ENCODE assay signal across 13 cellular contexts in genomic region chr20:36924167-36925045, GRCh38. TPM values are rescaled to one million over a fixed set of nuclear protein-coding genes. Genes with fewer than 3 reads are reported as not detected.
DNase-seq lines count a peak whose midpoint lies in the region; ATAC-seq and TF ChIP-seq lines count a peak whose summit lies in the region.
"Had no signal": no experiment of that assay in that cellular context is flagged by ENCODE, and none has a peak within 500 bp of the region (broad histone marks: within the 10 kb centered on the region; RNA-seq: fewer than 3 reads in every experiment).

No MANE protein-coding gene starts in this region.

- peaks cover 22 to 76% (median 43%) of the 10 kb centered on the region in 4 donors for H3K4me1 Mint-ChIP-seq in CD4-positive, CD25-positive, alpha-beta regulatory T cell
- peaks cover 10% of the 10 kb centered on the region for H3K4me1 Mint-ChIP-seq in GM23338
- peaks cover 37% of the 10 kb centered on the region for H3K4me1 Mint-ChIP-seq in activated CD8-positive, alpha-beta T cell treated with anti-CD3 and anti-CD28 coated beads for 36 hours (ENCODE audit: low read depth)
- H3K4me1 Mint-ChIP-seq: brain had no signal

- peak in 1 of 2 experiments; percentile 10; a peak in 1 of 4 replicates for TF ChIP-seq CTCF in GM23338 (conservative IDR thresholded peaks at IDR 0.05; ENCODE audit: low read depth in 2 of 2)
- no peak for TF ChIP-seq CTCF in activated CD8-positive, alpha-beta T cell treated with anti-CD3 and anti-CD28 coated beads for 36 hours (IDR thresholded peaks at IDR 0.05)
- TF ChIP-seq CTCF in WERI-Rb-1 (IDR thresholded peaks at IDR 0.05; ENCODE audit: low read depth, low read length), result no peak

- no peaks in the 10 kb centered on the region for H3K27me3 Mint-ChIP-seq in CD4-positive, CD25-positive, alpha-beta regulatory T cell
- no peaks in the 10 kb centered on the region for H3K27me3 Mint-ChIP-seq in GM23338 (ENCODE audit: insufficient read depth, low read depth, poor library complexity)
- no peaks in the 10 kb centered on the region for H3K27me3 Mint-ChIP-seq in activated CD8-positive, alpha-beta T cell treated with anti-CD3 and anti-CD28 coated beads for 36 hours
- H3K27me3 Mint-ChIP-seq: brain had no signal

- H3K27ac Mint-ChIP-seq in CD4-positive, CD25-positive, alpha-beta regulatory T cell, result peak overlapping the region; percentile 78 to 90 (median 85)
- peak overlapping the region; percentile 28 for H3K27ac Mint-ChIP-seq in GM23338
- peak overlapping the region; percentile 68 for H3K27ac Mint-ChIP-seq in activated CD8-positive, alpha-beta T cell treated with anti-CD3 and anti-CD28 coated beads for 36 hours
- H3K27ac Mint-ChIP-seq: brain had no signal

- H3K9me3 Mint-ChIP-seq in CD4-positive, CD25-positive, alpha-beta regulatory T cell, result no peaks in the 10 kb centered on the region
- no peaks in the 10 kb centered on the region for H3K9me3 Mint-ChIP-seq in GM23338
- H3K9me3 Mint-ChIP-seq in activated CD8-positive, alpha-beta T cell treated with anti-CD3 and anti-CD28 coated beads for 36 hours, result no peaks in the 10 kb centered on the region
- H3K9me3 Mint-ChIP-seq: brain had no signal

- CTCF ChIA-PET in activated CD8-positive, alpha-beta T cell treated with anti-CD3 and anti-CD28 coated beads for 36 hours (lab: Charles Lee), result interaction anchor here (1.1 kb wide), 2 partner anchors 38 to 109 kb away, joined by 3 to 4 read pairs; no protein-coding TSS in a partner anchor

- H3F3A ChIP-seq in GM23338 (replicated peaks; ENCODE audit: low read depth), result 0 out of 2 replicates have a peak, but pooled peaks cover 3% of the 10 kb centered on the region

- no peak for ATAC-seq in CD4-positive, CD25-positive, alpha-beta regulatory T cell (ENCODE audit: low read depth in 2 of 2)
- no peak; the same call in 2 of the 3 replicates for ATAC-seq in GM23338
- no peak for ATAC-seq in activated CD8-positive, alpha-beta T cell treated with anti-CD3 and anti-CD28 coated beads for 36 hours

- H3K4me2 ChIP-seq in GM23338, result no peak overlapping the region

- no peaks in the 10 kb centered on the region for H3K9me2 ChIP-seq in GM23338 (ENCODE audit: insufficient read depth)

- no peaks in the 10 kb centered on the region for H3K27me3 ChIP-seq in CD4-positive, CD25-positive, alpha-beta regulatory T cell (ENCODE audit: control insufficient read depth, insufficient read depth, low read length)
- H3K27me3 ChIP-seq in GM23338 (ENCODE audit: insufficient read depth) (no peaks in the 10 kb centered on the region), WERI-Rb-1 (ENCODE audit: insufficient read depth, low read depth, severe bottlenecking) (no peaks in the 10 kb centered on the region)

- no peaks in the 10 kb centered on the region for H3K9me3 ChIP-seq in CD4-positive, CD25-positive, alpha-beta regulatory T cell (ENCODE audit: control insufficient read depth in 2 of 2, low read length in 2 of 2)
- no peaks in the 10 kb centered on the region for H3K9me3 ChIP-seq in WERI-Rb-1 (ENCODE audit: severe bottlenecking)

- H3K4me3 Mint-ChIP-seq in CD4-positive, CD25-positive, alpha-beta regulatory T cell, result peak overlapping the region; percentile 26 to 65 (median 60)
- no peak overlapping the region for H3K4me3 Mint-ChIP-seq in GM23338
- no peak overlapping the region for H3K4me3 Mint-ChIP-seq in activated CD8-positive, alpha-beta T cell treated with anti-CD3 and anti-CD28 coated beads for 36 hours
- H3K4me3 Mint-ChIP-seq: brain had no signal

- peaks cover 48% of the 10 kb centered on the region for H3K36me3 Mint-ChIP-seq in CD4-positive, CD25-positive, alpha-beta regulatory T cell
- H3K36me3 Mint-ChIP-seq in GM23338 (ENCODE audit: low read depth), result peaks cover 35% of the 10 kb centered on the region
- peaks cover 36% of the 10 kb centered on the region for H3K36me3 Mint-ChIP-seq in activated CD8-positive, alpha-beta T cell treated with anti-CD3 and anti-CD28 coated beads for 36 hours (ENCODE audit: low read depth)

- H3K4me1 ChIP-seq in CD4-positive, CD25-positive, alpha-beta regulatory T cell (ENCODE audit: control insufficient read depth, insufficient read depth, low read length, poor library complexity, severe bottlenecking), result peaks cover 51% of the 10 kb centered on the region
- H3K4me1 ChIP-seq in GM23338 (ENCODE audit: insufficient read depth), result 0 out of 2 replicates have a peak, but pooled peaks cover 8% of the 10 kb centered on the region

- H2AFZ ChIP-seq in GM23338, result no peak overlapping the region

- POLR2A ChIA-PET in activated CD8-positive, alpha-beta T cell treated with anti-CD3 and anti-CD28 coated beads for 36 hours (lab: Charles Lee), result interaction anchor here (0.7 to 2.0 kb wide), 3 partner anchors 9 to 37 kb away, joined by 3 to 5 read pairs (median 3); no protein-coding TSS in a partner anchor

- peak overlapping the region; percentile 62 for H3K27ac ChIP-seq in CD4-positive, CD25-positive, alpha-beta regulatory T cell (ENCODE audit: insufficient read depth, low read length, poor library complexity, severe bottlenecking)
- H3K27ac ChIP-seq in GM23338 (ENCODE audit: low read depth), result peak overlapping the region; percentile 55
- H3K27ac ChIP-seq in WERI-Rb-1, result no peak overlapping the region
- H3K27ac ChIP-seq: epithelial cell of prostate had no signal

- DNase-seq in CD4-positive, CD25-positive, alpha-beta regulatory T cell, result no peak
- DNase-seq in GM23338 (ENCODE audit: low spot score) (no peak), mesenteric fat pad (ENCODE audit: low spot score) (peak; percentile 45), GOT3 (lab: John Stamatoyannopoulos, UW) (no peak), Ammon's horn (ENCODE audit: low spot score) (no peak), WERI-Rb-1 (no peak)
- DNase-seq in activated CD8-positive, alpha-beta T cell treated with anti-CD3 and anti-CD28 coated beads for 36 hours, result no peak
- DNase-seq: hypothalamus, NCI-H226 had no signal

- H3K4me3 ChIP-seq in CD4-positive, CD25-positive, alpha-beta regulatory T cell (ENCODE audit: low read depth, low read length), result no peak overlapping the region
- H3K4me3 ChIP-seq in GM23338 (no peak overlapping the region), WERI-Rb-1 (ENCODE audit: low read depth, low read length) (no peak overlapping the region)

- intact Hi-C loops in activated CD8-positive, alpha-beta T cell treated with anti-CD3 and anti-CD28 coated beads for 36 hours (cut with micrococcal nuclease), result no loop called here

- H3K36me3 ChIP-seq in CD4-positive, CD25-positive, alpha-beta regulatory T cell (ENCODE audit: control insufficient read depth, insufficient read depth, low read length), result peaks cover 90% of the 10 kb centered on the region
- H3K36me3 ChIP-seq in GM23338 (ENCODE audit: insufficient read depth) (peaks cover 5% of the 10 kb centered on the region), WERI-Rb-1 (peaks cover 19% of the 10 kb centered on the region; the same call in 1 of the 2 replicates)

- H3K79me2 ChIP-seq in GM23338 (replicated peaks; ENCODE audit: insufficient read depth), result no peaks in the 10 kb centered on the region

- no peaks in the 10 kb centered on the region for H4K20me1 ChIP-seq in GM23338 (replicated peaks; ENCODE audit: insufficient read depth)

TF ChIP-seq in GM23338, 12 proteins besides CTCF, POLR2A, EP300 and RAD21 (continues in another document):
- TF ChIP-seq JUNB (IDR thresholded peaks at IDR 0.05; ENCODE audit: unreplicated experiment) (no peak), EZH2phosphoT487 (IDR thresholded peaks at IDR 0.05; ENCODE audit: unreplicated experiment) (no peak)

RNA-seq across cellular contexts. Expression of gene SAMHD1, which starts 27.1 kb away (rescaled TPM):
- total RNA-seq in CD4-positive, CD25-positive, alpha-beta regulatory T cell, result 723 TPM
- 100 to 1,000 TPM; 327 to 481 (median 401) TPM for polyA plus RNA-seq in CD4-positive, CD25-positive, alpha-beta regulatory T cell
- total RNA-seq in GM23338 (2014; rRNA removed; shearing (Covaris generic)), result 45.4 and 50.3 TPM in 2 replicates
- polyA plus RNA-seq in GM23338 (2016; fragmentation: Nextera tagmentation; extraction: Ambion mirVana), result 19.5 and 21.9 TPM in 2 replicates
- 10 to 100 TPM; 30.6 to 35.9 TPM for total RNA-seq in activated CD8-positive, alpha-beta T cell treated with anti-CD3 and anti-CD28 coated beads for 36 hours
- 280 TPM for total RNA-seq in mesenteric fat pad

RNA-seq across cellular contexts. Expression of gene TLDC2, which starts 48.5 kb away (rescaled TPM):
- not detected for total RNA-seq in CD4-positive, CD25-positive, alpha-beta regulatory T cell
- under 1 TPM; 0.32 to 0.57 (median 0.41) TPM for polyA plus RNA-seq in CD4-positive, CD25-positive, alpha-beta regulatory T cell
- 0.38 and 0.85 TPM in 2 replicates for total RNA-seq in GM23338 (2014; rRNA removed; shearing (Covaris generic))
- 0.16 and 0.28 TPM in 2 replicates for polyA plus RNA-seq in GM23338 (2016; fragmentation: Nextera tagmentation; extraction: Ambion mirVana)
- total RNA-seq in activated CD8-positive, alpha-beta T cell treated with anti-CD3 and anti-CD28 coated beads for 36 hours, result not detected
- total RNA-seq in mesenteric fat pad, result not detected
- total RNA-seq: lung microvascular endothelial cell; T-helper 1 cell treated with Interleukin-12 subunit alpha and Interleukin-12 subunit beta and Interleukin-4 antibody, amounts not matched to agents 30 ng/mL and 1 ng/mL, for 36 hours had no signal

Comparison
In these comparisons a context has a peak if more than half of its experiments do, and no peak if none do; other contexts are left out.
1. H3K27ac Mint-ChIP-seq: peak in every context shown above with its lines; median percentile 85 in CD4-positive, CD25-positive, alpha-beta regulatory T cell; 68 in activated CD8-positive, alpha-beta T cell treated with anti-CD3 and anti-CD28 coated beads for 36 hours; 28 in GM23338.
2. H3K4me3 Mint-ChIP-seq: peak in CD4-positive, CD25-positive, alpha-beta regulatory T cell (4 of 4); none in GM23338 (single experiment) and activated CD8-positive, alpha-beta T cell treated with anti-CD3 and anti-CD28 coated beads for 36 hours (single experiment).